ENCODE assay signal across 19 cellular contexts in the genomic region with DNA sequence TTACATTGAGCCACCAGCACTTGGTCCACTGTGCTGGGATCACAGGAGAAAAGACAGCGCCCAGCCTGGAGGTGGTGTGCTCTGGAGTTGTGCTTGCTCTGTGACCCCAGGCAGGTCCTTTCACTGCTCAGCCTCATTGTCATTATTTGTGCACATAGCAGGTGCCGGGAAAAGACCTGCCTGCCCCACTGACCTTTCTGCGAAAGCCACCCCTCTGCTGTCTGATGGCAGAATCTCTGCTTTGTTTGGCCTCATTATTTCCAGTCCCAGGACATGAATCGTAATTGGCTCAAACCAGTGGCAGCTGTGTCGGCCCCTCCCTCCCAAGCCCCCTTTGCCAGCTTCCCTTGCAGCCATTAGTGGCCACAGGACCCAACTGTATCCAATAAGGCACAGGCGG.
"Had no signal": no experiment of that assay in that cellular context is flagged by ENCODE, and none has a peak within 500 bp of the region (broad histone marks: within the 10 kb centered on the region; RNA-seq: fewer than 3 reads in every experiment).

No MANE protein-coding gene starts in this region.

- H3K4me1 Mint-ChIP-seq: mesothelial cell of epicardium had no signal

- ATAC-seq: gastrocnemius medialis, heart right ventricle, left cardiac atrium, left lung, left ventricle myocardium superior, lower lobe of right lung, mucosa of descending colon had no signal

- H3K4me3 Mint-ChIP-seq: mesothelial cell of epicardium had no signal

- H3K27ac Mint-ChIP-seq: mesothelial cell of epicardium had no signal

- H3K36me3 Mint-ChIP-seq: mesothelial cell of epicardium had no signal

- H3K9me3 Mint-ChIP-seq: mesothelial cell of epicardium had no signal

- DNase-seq: dermis blood vessel endothelial cell; dorsolateral prefrontal cortex; effector CD4-positive, alpha-beta T cell; effector memory CD4-positive, alpha-beta T cell; esophagus squamous epithelium; foreskin fibroblast; foreskin melanocyte; gastrocnemius medialis; glutamatergic neuron; head of caudate nucleus; heart right ventricle; hippocampal formation; left cardiac atrium; left lung; left ventricle myocardium superior; lower lobe of right lung; mesenchymal stem cell; mucosa of descending colon had no signal
